8 cellular contexts compared by ENCODE assay signal in genomic region chr10:103367782-103368518, GRCh38. TPM values are rescaled to one million over a fixed set of nuclear protein-coding genes. Genes with fewer than 3 reads are reported as not detected.
DNase-seq lines count a peak whose midpoint lies in the region; ATAC-seq and TF ChIP-seq lines count a peak whose summit lies in the region.

Gene TAF5 (plus strand): TSS chr10:103367976. CDS start chr10:103367990, 14 bp downstream.

- peaks cover 1% of the 10 kb centered on the region for H3K36me3 ChIP-seq in CD4-positive, CD25-positive, alpha-beta regulatory T cell (ENCODE audit: control insufficient read depth, insufficient read depth, low read length)
- H3K36me3 ChIP-seq in left lung: peaks cover 0 to under 1% of the 10 kb centered on the region in 2 donors

- DNase-seq in CD4-positive, CD25-positive, alpha-beta regulatory T cell: peak; percentile 85 to 97 (median 93)
- DNase-seq in NCI-H774 (lab: John Stamatoyannopoulos, UW): peak; percentile 82
- peak; percentile 84 to 85 for DNase-seq in activated CD4-positive, alpha-beta T cell treated with anti-CD3 and anti-CD28 coated beads, Interleukin-2, amount 50 U/mL, for 4 hours
- peak; percentile 94 to 95 for DNase-seq in left lung
- DNase-seq in stimulated activated CD4-positive, alpha-beta T cell treated with anti-CD3 and anti-CD28 coated beads, Interleukin-2, amount 100 ng/mL, for 4 hours (ENCODE audit: low read depth): peak; percentile 84

- peak in 1 of 2 donors; percentile 18 for TF ChIP-seq CTCF in left lung (IDR thresholded peaks at IDR 0.05)

- peaks cover 27% of the 10 kb centered on the region for H3K4me1 ChIP-seq in CD4-positive, CD25-positive, alpha-beta regulatory T cell (ENCODE audit: control insufficient read depth, insufficient read depth, low read length, poor library complexity, severe bottlenecking)
- peaks cover 7 to 31% of the 10 kb centered on the region in 2 donors for H3K4me1 ChIP-seq in left lung

- peak within 1 kb of the TSS; percentile 97 to 100 (median 98) for H3K4me3 Mint-ChIP-seq in CD4-positive, CD25-positive, alpha-beta regulatory T cell
- H3K4me3 Mint-ChIP-seq in dendritic cell treated with granulocyte-macrophage colony-stimulating factor and Interleukin-4, amounts not matched to agents 40 ng/mL and 50 ng/mL, for 4 days: peak within 1 kb of the TSS; percentile 85

- no peaks in the 10 kb centered on the region for H3K9me3 ChIP-seq in CD4-positive, CD25-positive, alpha-beta regulatory T cell (ENCODE audit: control insufficient read depth in 2 of 2, low read length in 2 of 2)
- no peaks in the 10 kb centered on the region for H3K9me3 ChIP-seq in left lung

- H3K4me3 ChIP-seq in CD4-positive, CD25-positive, alpha-beta regulatory T cell (ENCODE audit: low read depth, low read length): peak within 1 kb of the TSS; percentile 99
- peak within 1 kb of the TSS; percentile 98 to 100 for H3K4me3 ChIP-seq in left lung

- H3K27me3 ChIP-seq in CD4-positive, CD25-positive, alpha-beta regulatory T cell (ENCODE audit: control insufficient read depth, insufficient read depth, low read length): no peaks in the 10 kb centered on the region
- H3K27me3 ChIP-seq in left lung: no peaks in the 10 kb centered on the region

- peak within 1 kb of the TSS; percentile 87 for H3K27ac ChIP-seq in CD4-positive, CD25-positive, alpha-beta regulatory T cell (ENCODE audit: insufficient read depth, low read length, poor library complexity, severe bottlenecking)
- H3K27ac ChIP-seq in left lung: peak within 1 kb of the TSS; percentile 85 to 92

- peaks cover 3% of the 10 kb centered on the region for H3K36me3 Mint-ChIP-seq in CD4-positive, CD25-positive, alpha-beta regulatory T cell
- H3K36me3 Mint-ChIP-seq in dendritic cell treated with granulocyte-macrophage colony-stimulating factor and Interleukin-4, amounts not matched to agents 40 ng/mL and 50 ng/mL, for 4 days (ENCODE audit: low read depth): no peaks in the 10 kb centered on the region

- H3K4me1 Mint-ChIP-seq in CD4-positive, CD25-positive, alpha-beta regulatory T cell: peaks cover 6 to 33% (median 22%) of the 10 kb centered on the region in 4 donors
- no peaks in the 10 kb centered on the region for H3K4me1 Mint-ChIP-seq in dendritic cell treated with granulocyte-macrophage colony-stimulating factor and Interleukin-4, amounts not matched to agents 40 ng/mL and 50 ng/mL, for 4 days (ENCODE audit: low read depth)

- peak within 1 kb of the TSS; percentile 91 to 95 (median 92) for H3K27ac Mint-ChIP-seq in CD4-positive, CD25-positive, alpha-beta regulatory T cell
- peak within 1 kb of the TSS; percentile 81 for H3K27ac Mint-ChIP-seq in dendritic cell treated with granulocyte-macrophage colony-stimulating factor and Interleukin-4, amounts not matched to agents 40 ng/mL and 50 ng/mL, for 4 days

- peak; percentile 65 to 73 for ATAC-seq in CD4-positive, CD25-positive, alpha-beta regulatory T cell (ENCODE audit: low read depth in 2 of 2)
- peak; percentile 51 for ATAC-seq in GM19438 (IDR thresholded peaks at IDR 0.05; ENCODE audit: low read depth, unreplicated experiment)
- ATAC-seq in HG03571 (IDR thresholded peaks at IDR 0.05; ENCODE audit: unreplicated experiment): peak; percentile 73
- peak; percentile 92 for ATAC-seq in left lung

- intact Hi-C loops in dendritic cell treated with granulocyte-macrophage colony-stimulating factor and Interleukin-4, amounts not matched to agents 40 ng/mL and 50 ng/mL, for 4 days (cut with micrococcal nuclease): loop anchor here (2.0 kb wide), 2 partner anchors 17 to 27 kb away; partner anchors contain the start of gene PCGF6
- intact Hi-C loops in left lung (cut with DNase I): no loop called here

- peaks cover 0 to 2% (median 0%) of the 10 kb centered on the region in 7 donors for H3K9me3 Mint-ChIP-seq in CD4-positive, CD25-positive, alpha-beta regulatory T cell
- H3K9me3 Mint-ChIP-seq in dendritic cell treated with granulocyte-macrophage colony-stimulating factor and Interleukin-4, amounts not matched to agents 40 ng/mL and 50 ng/mL, for 4 days: no peaks in the 10 kb centered on the region

- H3K27me3 Mint-ChIP-seq in CD4-positive, CD25-positive, alpha-beta regulatory T cell: no peaks in the 10 kb centered on the region
- no peaks in the 10 kb centered on the region for H3K27me3 Mint-ChIP-seq in dendritic cell treated with granulocyte-macrophage colony-stimulating factor and Interleukin-4, amounts not matched to agents 40 ng/mL and 50 ng/mL, for 4 days

RNA-seq across cellular contexts. Expression of gene TAF5, which starts in this region (rescaled TPM):
- total RNA-seq in CD4-positive, CD25-positive, alpha-beta regulatory T cell: 9.4 TPM
- 1 to 10 TPM; 3.2 to 4.0 (median 3.7) TPM for polyA plus RNA-seq in CD4-positive, CD25-positive, alpha-beta regulatory T cell
- 1 to 10 TPM; 3.7 to 5.1 TPM for total RNA-seq in left lung

Comparison
In these comparisons a context has a peak if more than half of its experiments do, and no peak if none do; other contexts are left out.
1. Peak in every context shown above with its lines: DNase-seq, ATAC-seq, H3K4me3 ChIP-seq and H3K27ac ChIP-seq.